Comparison of ENCODE assay signal across 1 cellular context in the genomic region with DNA sequence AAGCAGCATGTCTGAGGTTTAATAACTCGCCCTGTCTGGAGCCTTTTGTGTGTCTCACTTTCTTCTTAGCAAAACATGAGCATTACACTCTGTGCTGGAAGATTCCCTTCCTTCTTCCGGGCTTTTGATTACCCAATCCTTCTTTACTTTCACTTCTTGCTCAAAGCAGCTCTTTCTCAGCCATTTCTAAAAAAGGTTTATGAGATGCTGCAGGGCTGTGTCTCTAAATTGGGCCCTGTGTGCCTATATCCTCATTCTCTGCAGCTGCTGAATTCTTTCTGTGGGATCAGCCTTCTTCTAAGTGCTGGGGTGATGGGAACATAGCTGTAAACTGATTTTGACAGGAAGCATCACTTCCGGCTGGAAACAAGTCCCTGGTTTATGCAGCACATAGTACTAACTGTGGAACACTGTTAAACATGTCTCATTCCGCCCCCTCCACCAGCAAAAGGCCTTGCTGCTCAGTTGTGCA.
TF ChIP-seq lines count a peak whose summit lies in the region.

No MANE protein-coding gene starts in this region.

TF ChIP-seq in GM23338, 12 proteins besides CTCF, POLR2A, EP300 and RAD21 (continued from another document):
- TF ChIP-seq, protein P1, sequence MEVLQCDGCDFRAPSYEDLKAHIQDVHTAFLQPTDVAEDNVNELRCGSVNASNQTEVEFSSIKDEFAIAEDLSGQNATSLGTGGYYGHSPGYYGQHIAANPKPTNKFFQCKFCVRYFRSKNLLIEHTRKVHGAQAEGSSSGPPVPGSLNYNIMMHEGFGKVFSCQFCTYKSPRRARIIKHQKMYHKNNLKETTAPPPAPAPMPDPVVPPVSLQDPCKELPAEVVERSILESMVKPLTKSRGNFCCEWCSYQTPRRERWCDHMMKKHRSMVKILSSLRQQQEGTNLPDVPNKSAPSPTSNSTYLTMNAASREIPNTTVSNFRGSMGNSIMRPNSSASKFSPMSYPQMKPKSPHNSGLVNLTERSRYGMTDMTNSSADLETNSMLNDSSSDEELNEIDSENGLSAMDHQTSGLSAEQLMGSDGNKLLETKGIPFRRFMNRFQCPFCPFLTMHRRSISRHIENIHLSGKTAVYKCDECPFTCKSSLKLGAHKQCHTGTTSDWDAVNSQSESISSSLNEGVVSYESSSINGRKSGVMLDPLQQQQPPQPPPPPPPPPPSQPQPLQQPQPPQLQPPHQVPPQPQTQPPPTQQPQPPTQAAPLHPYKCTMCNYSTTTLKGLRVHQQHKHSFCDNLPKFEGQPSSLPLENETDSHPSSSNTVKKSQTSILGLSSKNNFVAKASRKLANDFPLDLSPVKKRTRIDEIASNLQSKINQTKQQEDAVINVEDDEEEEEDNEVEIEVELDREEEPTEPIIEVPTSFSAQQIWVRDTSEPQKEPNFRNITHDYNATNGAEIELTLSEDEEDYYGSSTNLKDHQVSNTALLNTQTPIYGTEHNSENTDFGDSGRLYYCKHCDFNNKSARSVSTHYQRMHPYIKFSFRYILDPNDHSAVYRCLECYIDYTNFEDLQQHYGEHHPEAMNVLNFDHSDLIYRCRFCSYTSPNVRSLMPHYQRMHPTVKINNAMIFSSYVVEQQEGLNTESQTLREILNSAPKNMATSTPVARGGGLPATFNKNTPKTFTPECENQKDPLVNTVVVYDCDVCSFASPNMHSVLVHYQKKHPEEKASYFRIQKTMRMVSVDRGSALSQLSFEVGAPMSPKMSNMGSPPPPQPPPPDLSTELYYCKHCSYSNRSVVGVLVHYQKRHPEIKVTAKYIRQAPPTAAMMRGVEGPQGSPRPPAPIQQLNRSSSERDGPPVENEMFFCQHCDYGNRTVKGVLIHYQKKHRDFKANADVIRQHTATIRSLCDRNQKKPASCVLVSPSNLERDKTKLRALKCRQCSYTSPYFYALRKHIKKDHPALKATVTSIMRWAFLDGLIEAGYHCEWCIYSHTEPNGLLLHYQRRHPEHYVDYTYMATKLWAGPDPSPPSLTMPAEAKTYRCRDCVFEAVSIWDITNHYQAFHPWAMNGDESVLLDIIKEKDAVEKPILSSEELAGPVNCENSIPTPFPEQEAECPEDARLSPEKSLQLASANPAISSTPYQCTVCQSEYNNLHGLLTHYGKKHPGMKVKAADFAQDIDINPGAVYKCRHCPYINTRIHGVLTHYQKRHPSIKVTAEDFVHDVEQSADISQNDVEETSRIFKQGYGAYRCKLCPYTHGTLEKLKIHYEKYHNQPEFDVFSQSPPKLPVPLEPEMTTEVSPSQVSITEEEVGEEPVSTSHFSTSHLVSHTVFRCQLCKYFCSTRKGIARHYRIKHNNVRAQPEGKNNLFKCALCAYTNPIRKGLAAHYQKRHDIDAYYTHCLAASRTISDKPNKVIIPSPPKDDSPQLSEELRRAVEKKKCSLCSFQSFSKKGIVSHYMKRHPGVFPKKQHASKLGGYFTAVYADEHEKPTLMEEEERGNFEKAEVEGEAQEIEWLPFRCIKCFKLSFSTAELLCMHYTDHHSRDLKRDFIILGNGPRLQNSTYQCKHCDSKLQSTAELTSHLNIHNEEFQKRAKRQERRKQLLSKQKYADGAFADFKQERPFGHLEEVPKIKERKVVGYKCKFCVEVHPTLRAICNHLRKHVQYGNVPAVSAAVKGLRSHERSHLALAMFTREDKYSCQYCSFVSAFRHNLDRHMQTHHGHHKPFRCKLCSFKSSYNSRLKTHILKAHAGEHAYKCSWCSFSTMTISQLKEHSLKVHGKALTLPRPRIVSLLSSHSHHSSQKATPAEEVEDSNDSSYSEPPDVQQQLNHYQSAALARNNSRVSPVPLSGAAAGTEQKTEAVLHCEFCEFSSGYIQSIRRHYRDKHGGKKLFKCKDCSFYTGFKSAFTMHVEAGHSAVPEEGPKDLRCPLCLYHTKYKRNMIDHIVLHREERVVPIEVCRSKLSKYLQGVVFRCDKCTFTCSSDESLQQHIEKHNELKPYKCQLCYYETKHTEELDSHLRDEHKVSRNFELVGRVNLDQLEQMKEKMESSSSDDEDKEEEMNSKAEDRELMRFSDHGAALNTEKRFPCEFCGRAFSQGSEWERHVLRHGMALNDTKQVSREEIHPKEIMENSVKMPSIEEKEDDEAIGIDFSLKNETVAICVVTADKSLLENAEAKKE (CRISPR knock-in tag; IDR thresholded peaks at IDR 0.05): no peak
- TF ChIP-seq, protein P2, sequence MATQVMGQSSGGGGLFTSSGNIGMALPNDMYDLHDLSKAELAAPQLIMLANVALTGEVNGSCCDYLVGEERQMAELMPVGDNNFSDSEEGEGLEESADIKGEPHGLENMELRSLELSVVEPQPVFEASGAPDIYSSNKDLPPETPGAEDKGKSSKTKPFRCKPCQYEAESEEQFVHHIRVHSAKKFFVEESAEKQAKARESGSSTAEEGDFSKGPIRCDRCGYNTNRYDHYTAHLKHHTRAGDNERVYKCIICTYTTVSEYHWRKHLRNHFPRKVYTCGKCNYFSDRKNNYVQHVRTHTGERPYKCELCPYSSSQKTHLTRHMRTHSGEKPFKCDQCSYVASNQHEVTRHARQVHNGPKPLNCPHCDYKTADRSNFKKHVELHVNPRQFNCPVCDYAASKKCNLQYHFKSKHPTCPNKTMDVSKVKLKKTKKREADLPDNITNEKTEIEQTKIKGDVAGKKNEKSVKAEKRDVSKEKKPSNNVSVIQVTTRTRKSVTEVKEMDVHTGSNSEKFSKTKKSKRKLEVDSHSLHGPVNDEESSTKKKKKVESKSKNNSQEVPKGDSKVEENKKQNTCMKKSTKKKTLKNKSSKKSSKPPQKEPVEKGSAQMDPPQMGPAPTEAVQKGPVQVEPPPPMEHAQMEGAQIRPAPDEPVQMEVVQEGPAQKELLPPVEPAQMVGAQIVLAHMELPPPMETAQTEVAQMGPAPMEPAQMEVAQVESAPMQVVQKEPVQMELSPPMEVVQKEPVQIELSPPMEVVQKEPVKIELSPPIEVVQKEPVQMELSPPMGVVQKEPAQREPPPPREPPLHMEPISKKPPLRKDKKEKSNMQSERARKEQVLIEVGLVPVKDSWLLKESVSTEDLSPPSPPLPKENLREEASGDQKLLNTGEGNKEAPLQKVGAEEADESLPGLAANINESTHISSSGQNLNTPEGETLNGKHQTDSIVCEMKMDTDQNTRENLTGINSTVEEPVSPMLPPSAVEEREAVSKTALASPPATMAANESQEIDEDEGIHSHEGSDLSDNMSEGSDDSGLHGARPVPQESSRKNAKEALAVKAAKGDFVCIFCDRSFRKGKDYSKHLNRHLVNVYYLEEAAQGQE (IDR thresholded peaks at IDR 0.05; ENCODE audit: unreplicated experiment): no peak
- TF ChIP-seq STAT1 (IDR thresholded peaks at IDR 0.05; ENCODE audit: unreplicated experiment) (no peak), CREB1 (CRISPR knock-in tag; IDR thresholded peaks at IDR 0.05; ENCODE audit: low read depth) (no peak), POLR2AphosphoS5 (IDR thresholded peaks at IDR 0.05; ENCODE audit: low read depth) (no peak)
- TF ChIP-seq, protein P3, sequence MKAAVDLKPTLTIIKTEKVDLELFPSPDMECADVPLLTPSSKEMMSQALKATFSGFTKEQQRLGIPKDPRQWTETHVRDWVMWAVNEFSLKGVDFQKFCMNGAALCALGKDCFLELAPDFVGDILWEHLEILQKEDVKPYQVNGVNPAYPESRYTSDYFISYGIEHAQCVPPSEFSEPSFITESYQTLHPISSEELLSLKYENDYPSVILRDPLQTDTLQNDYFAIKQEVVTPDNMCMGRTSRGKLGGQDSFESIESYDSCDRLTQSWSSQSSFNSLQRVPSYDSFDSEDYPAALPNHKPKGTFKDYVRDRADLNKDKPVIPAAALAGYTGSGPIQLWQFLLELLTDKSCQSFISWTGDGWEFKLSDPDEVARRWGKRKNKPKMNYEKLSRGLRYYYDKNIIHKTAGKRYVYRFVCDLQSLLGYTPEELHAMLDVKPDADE (IDR thresholded peaks at IDR 0.05): no peak
